In genomic region chr14:81169267-81169666, GRCh38 we compare ENCODE assay signal across 8 cellular contexts. TPM values are rescaled to one million over a fixed set of nuclear protein-coding genes. Genes with fewer than 3 reads are reported as not detected.
DNase-seq lines count a peak whose midpoint lies in the region; TF ChIP-seq lines count a peak whose summit lies in the region.

No MANE protein-coding gene starts in this region.

- intact Hi-C loops in CD14-positive monocyte (cut with micrococcal nuclease), result loop anchor here in 1 of 2 donors (5.0 to 10.0 kb wide), 2 partner anchors 53 to 214 kb away; partner anchors contain the start of genes GTF2A1 and TSHR

- H3K4me3 ChIP-seq in OCI-LY3 (ENCODE audit: low read length), result peak overlapping the region; percentile 78; the same call in 1 of the 2 replicates
- peak overlapping the region; percentile 81 for H3K4me3 ChIP-seq in osteoblast (ENCODE audit: insufficient read depth, low read length)

- H3K9ac ChIP-seq in OCI-LY3 (ENCODE audit: low read length), result no peak overlapping the region

- H4K20me1 ChIP-seq in OCI-LY3 (ENCODE audit: insufficient read depth, low read length) (0 out of 2 replicates have a peak, but pooled peaks cover 4% of the 10 kb centered on the region), osteoblast (ENCODE audit: insufficient read depth, low read length) (no peaks in the 10 kb centered on the region)

- TF ChIP-seq CTCF in CD14-positive monocyte (IDR thresholded peaks at IDR 0.05), result no peak
- TF ChIP-seq CTCF in OCI-LY3 (IDR thresholded peaks at IDR 0.05; ENCODE audit: low read depth, low read length), result no peak
- TF ChIP-seq CTCF in endothelial cell (IDR thresholded peaks at IDR 0.05; ENCODE audit: unreplicated experiment), result no peak
- no peak for TF ChIP-seq CTCF in osteoblast (IDR thresholded peaks at IDR 0.05; ENCODE audit: extremely low read depth, low read depth, low read length)

- H2AFZ ChIP-seq in OCI-LY3 (ENCODE audit: low read depth, low read length) (no peak overlapping the region), osteoblast (ENCODE audit: low read length) (peak overlapping the region; percentile 90)

- H3K27ac Mint-ChIP-seq in CD14-positive monocyte, result peak overlapping the region; percentile 95 to 99 (median 97)
- no peak overlapping the region for H3K27ac Mint-ChIP-seq in endothelial cell (ENCODE audit: unreplicated experiment)

- H3K27me3 Mint-ChIP-seq in CD14-positive monocyte (ENCODE audit: low read depth in 3 of 3) (no peaks in the 10 kb centered on the region), endothelial cell (ENCODE audit: unreplicated experiment) (peaks cover 4% of the 10 kb centered on the region)

- H3K4me3 Mint-ChIP-seq in CD14-positive monocyte (peak overlapping the region; percentile 87 to 95), endothelial cell (ENCODE audit: unreplicated experiment) (peak overlapping the region; percentile 92)

- no peak for DNase-seq in CD14-positive monocyte (ENCODE audit: low spot score)
- no peak for DNase-seq in endothelial cell (ENCODE audit: low spot score)
- DNase-seq in osteoblast (ENCODE audit: insufficient read length, low spot score, missing footprints), result no peak
- no peak for DNase-seq in islet precursor cell
- DNase-seq in RPMI8226, result no peak
- DNase-seq in UCSD-AML1 (lab: John Stamatoyannopoulos, UW; ENCODE audit: unreplicated experiment), result no peak
- DNase-seq in A172 (ENCODE audit: low spot score), result no peak

- H3K27me3 ChIP-seq in OCI-LY3 (ENCODE audit: low read depth, low read length) (no peaks in the 10 kb centered on the region), osteoblast (ENCODE audit: insufficient read depth, low read length) (no peaks in the 10 kb centered on the region)

- H3K36me3 ChIP-seq in OCI-LY3 (replicated peaks; ENCODE audit: low read depth, low read length) (no peaks in the 10 kb centered on the region), osteoblast (ENCODE audit: insufficient read depth, low read length) (no peaks in the 10 kb centered on the region)

- no peak overlapping the region for H3K27ac ChIP-seq in OCI-LY3 (ENCODE audit: low read length)
- peak overlapping the region; percentile 73 for H3K27ac ChIP-seq in osteoblast (ENCODE audit: low read depth, low read length)

- H3K9me3 Mint-ChIP-seq in CD14-positive monocyte, result no peaks in the 10 kb centered on the region
- H3K9me3 Mint-ChIP-seq in endothelial cell (ENCODE audit: unreplicated experiment), result no peaks in the 10 kb centered on the region

- no peaks in the 10 kb centered on the region for H3K9me3 ChIP-seq in OCI-LY3 (ENCODE audit: insufficient read depth, low read length)
- no peaks in the 10 kb centered on the region for H3K9me3 ChIP-seq in osteoblast (ENCODE audit: low read depth, low read length)

- H3K4me2 ChIP-seq in OCI-LY3 (ENCODE audit: low read length) (peak overlapping the region; percentile 89), osteoblast (ENCODE audit: insufficient read depth, low read length) (peak overlapping the region; percentile 80)

- H3K4me1 ChIP-seq in OCI-LY3 (ENCODE audit: low read length), result peaks cover 35% of the 10 kb centered on the region
- H3K4me1 ChIP-seq in osteoblast (ENCODE audit: insufficient read depth, low read length), result peaks cover 23% of the 10 kb centered on the region

- H3K4me1 Mint-ChIP-seq in CD14-positive monocyte, result peaks cover 38% of the 10 kb centered on the region
- H3K4me1 Mint-ChIP-seq in endothelial cell (ENCODE audit: unreplicated experiment), result peaks cover 11% of the 10 kb centered on the region

- peaks cover 0 to 5% of the 10 kb centered on the region in 2 donors for H3K36me3 Mint-ChIP-seq in CD14-positive monocyte
- no peaks in the 10 kb centered on the region for H3K36me3 Mint-ChIP-seq in endothelial cell (ENCODE audit: low read depth, unreplicated experiment)

- no peaks in the 10 kb centered on the region for H3K79me2 ChIP-seq in OCI-LY3 (ENCODE audit: low read length)
- H3K79me2 ChIP-seq in osteoblast (ENCODE audit: insufficient read depth, low read length), result no peaks in the 10 kb centered on the region

RNA-seq across cellular contexts. Expression of gene GTF2A1, which starts 51.5 kb away (rescaled TPM):
- 10 to 100 TPM in 1 of 2 donors, 1 to 10 TPM in 1; 7.9 to 15.8 TPM for polyA plus RNA-seq in CD14-positive monocyte
- 34.6 TPM for total RNA-seq in endothelial cell (ENCODE audit: unreplicated experiment)
- 35.8 and 37.4 TPM in 2 replicates for total RNA-seq in osteoblast
- total RNA-seq in A172 (2014; rRNA removed; shearing (Covaris generic)), result 15.3 and 16.0 TPM in 2 replicates
